Comparison of ENCODE assay signal across 16 cellular contexts in genomic region chr2:85681354-85681728, GRCh38. TPM values are rescaled to one million over a fixed set of nuclear protein-coding genes. Genes with fewer than 3 reads are reported as not detected.
DNase-seq lines count a peak whose midpoint lies in the region; ATAC-seq lines count a peak whose summit lies in the region.
"Had no signal": no experiment of that assay in that cellular context is flagged by ENCODE, and none has a peak within 500 bp of the region (broad histone marks: within the 10 kb centered on the region; RNA-seq: fewer than 3 reads in every experiment).

No MANE protein-coding gene starts in this region.

- H3K27me3 ChIP-seq in CD8-positive, alpha-beta memory T cell (ENCODE audit: insufficient read depth, low read length, poor library complexity, severe bottlenecking): no peaks in the 10 kb centered on the region
- no peaks in the 10 kb centered on the region for H3K27me3 ChIP-seq in mesenchymal stem cell (ENCODE audit: control insufficient read depth in 1 of 2, insufficient read depth in 1 of 2, low read length in 2 of 2)

- no peak overlapping the region for H3K4ac ChIP-seq in mesenchymal stem cell (ENCODE audit: low read depth in 1 of 2, low read length in 2 of 2)

- H2AK5ac ChIP-seq in mesenchymal stem cell (ENCODE audit: low read length, severe bottlenecking): no peak overlapping the region

- no peaks in the 10 kb centered on the region for H3K36me3 Mint-ChIP-seq in CD8-positive, alpha-beta memory T cell
- H3K36me3 Mint-ChIP-seq: activated naive CD8-positive, alpha-beta T cell; CD4-positive, CD25-positive, alpha-beta regulatory T cell had no signal

- 78% methylated on average over 4 of the region's 4 CpGs for WGBS in mesenchymal stem cell

- POLR2A ChIA-PET in CD8-positive, alpha-beta memory T cell (lab: Charles Lee): no interaction called here

- no peak overlapping the region for H2BK15ac ChIP-seq in mesenchymal stem cell (ENCODE audit: low read depth, poor library complexity, severe bottlenecking)

- no peak overlapping the region for H2BK5ac ChIP-seq in mesenchymal stem cell (ENCODE audit: low read depth, low read length, poor library complexity, severe bottlenecking)

- no peak overlapping the region for H4K8ac ChIP-seq in mesenchymal stem cell (ENCODE audit: low read length)

- peak overlapping the region; percentile 22 for H3K9ac ChIP-seq in mesenchymal stem cell (ENCODE audit: low read length)

- no peaks in the 10 kb centered on the region for H3K9me3 ChIP-seq in CD8-positive, alpha-beta memory T cell (ENCODE audit: low read length)
- H3K9me3 ChIP-seq in mesenchymal stem cell (ENCODE audit: control insufficient read depth, low read length): no peaks in the 10 kb centered on the region
- H3K9me3 ChIP-seq: HAP-1 had no signal

- intact Hi-C loops in sciatic nerve (cut with DNase I): no loop called here

- H2AFZ ChIP-seq in mesenchymal stem cell (ENCODE audit: low read depth, low read length): no peak overlapping the region

- ATAC-seq in sciatic nerve (no peak), HG02610 (IDR thresholded peaks at IDR 0.05; ENCODE audit: unreplicated experiment) (no peak), GM19452 (IDR thresholded peaks at IDR 0.05; ENCODE audit: unreplicated experiment) (no peak)

- H3K4me3 ChIP-seq in CD8-positive, alpha-beta memory T cell (ENCODE audit: low read length): no peak overlapping the region
- H3K4me3 ChIP-seq in mesenchymal stem cell (ENCODE audit: insufficient read depth in 1 of 2, low read depth in 1 of 2, low read length in 2 of 2): no peak overlapping the region
- H3K4me3 ChIP-seq: HAP-1 had no signal

- no peak overlapping the region for H2BK12ac ChIP-seq in mesenchymal stem cell (ENCODE audit: low read length in 2 of 2)

- no peak overlapping the region for H3K18ac ChIP-seq in mesenchymal stem cell (ENCODE audit: low read depth in 1 of 2, low read length in 2 of 2)

- peaks cover 3 to 7% of the 10 kb centered on the region in 2 donors for H3K27me3 Mint-ChIP-seq in CD8-positive, alpha-beta memory T cell

- CTCF ChIA-PET in CD8-positive, alpha-beta memory T cell (lab: Charles Lee): interaction anchor here (1.4 kb wide), 1 partner anchor 12 kb away, joined by 3 read pairs; no protein-coding TSS in a partner anchor

- no peaks in the 10 kb centered on the region for H3K79me1 ChIP-seq in mesenchymal stem cell (replicated peaks; ENCODE audit: low read length, poor library complexity, severe bottlenecking)

- DNase-seq in A172 (ENCODE audit: low spot score) (peak; percentile 64), caudate nucleus (lab: John Stamatoyannopoulos, UW) (no peak), mesenchymal stem cell (no peak), sciatic nerve (ENCODE audit: low spot score) (no peak)
- no peak for DNase-seq in CD8-positive, alpha-beta memory T cell
- DNase-seq: GF-D8; NCI-H226; OCI-M1; retina; stimulated activated naive CD4-positive, alpha-beta T cell treated with Interleukin-2 at 50 U/mL for 16 hours had no signal

- H3K27ac ChIP-seq in CD8-positive, alpha-beta memory T cell (ENCODE audit: low read depth, low read length): no peak overlapping the region
- H3K27ac ChIP-seq in caudate nucleus (ENCODE audit: low read depth, low read length) (peak overlapping the region; percentile 11), mesenchymal stem cell (ENCODE audit: low read length, poor library complexity, severe bottlenecking) (no peak overlapping the region)

- peaks cover 7% of the 10 kb centered on the region for H3K4me1 ChIP-seq in CD8-positive, alpha-beta memory T cell (ENCODE audit: insufficient read depth, low read length)
- peaks cover 7% of the 10 kb centered on the region for H3K4me1 ChIP-seq in mesenchymal stem cell (ENCODE audit: control insufficient read depth, insufficient read depth, low read depth, low read length)
- H3K4me1 ChIP-seq: HAP-1 had no signal

- H3K14ac ChIP-seq in mesenchymal stem cell (ENCODE audit: low read length in 2 of 2): peak overlapping the region in 1 of 2 experiments; percentile 18

- peak overlapping the region in 5 of 8 donors; percentile 3 to 82 (median 52) for H3K27ac Mint-ChIP-seq in CD8-positive, alpha-beta memory T cell
- H3K27ac Mint-ChIP-seq: activated naive CD8-positive, alpha-beta T cell; CD4-positive, CD25-positive, alpha-beta regulatory T cell had no signal

- H3K36me3 ChIP-seq in CD8-positive, alpha-beta memory T cell (ENCODE audit: insufficient read depth, low read length): no peaks in the 10 kb centered on the region
- H3K36me3 ChIP-seq in mesenchymal stem cell (ENCODE audit: control insufficient read depth in 1 of 2, insufficient read depth in 2 of 2, low read depth in 1 of 2, low read length in 2 of 2): no peaks in the 10 kb centered on the region
- H3K36me3 ChIP-seq: HAP-1 had no signal

- H4K91ac ChIP-seq in mesenchymal stem cell (ENCODE audit: low read length): no peak overlapping the region

- H3K23ac ChIP-seq in mesenchymal stem cell (ENCODE audit: low read length in 2 of 2): no peak overlapping the region

- H3K9me3 Mint-ChIP-seq in CD8-positive, alpha-beta memory T cell: no peaks in the 10 kb centered on the region
- H3K9me3 Mint-ChIP-seq: CD4-positive, CD25-positive, alpha-beta regulatory T cell had no signal

- H2BK120ac ChIP-seq in mesenchymal stem cell (ENCODE audit: low read depth, low read length): no peak overlapping the region

- peak overlapping the region in 6 of 7 donors; percentile 29 to 64 (median 46) for H3K4me3 Mint-ChIP-seq in CD8-positive, alpha-beta memory T cell
- H3K4me3 Mint-ChIP-seq: activated naive CD8-positive, alpha-beta T cell; CD4-positive, CD25-positive, alpha-beta regulatory T cell had no signal

- no peak overlapping the region for H3K4me2 ChIP-seq in mesenchymal stem cell (ENCODE audit: low read length, poor library complexity, severe bottlenecking)

- H3K4me1 Mint-ChIP-seq in CD8-positive, alpha-beta memory T cell: peaks cover 9 to 16% (median 10%) of the 10 kb centered on the region in 3 donors

RNA-seq across cellular contexts. Expression of gene GNLY, which starts 12.8 kb away (rescaled TPM):
- total RNA-seq in A172 (2014; rRNA removed; shearing (Covaris generic)): not detected in 2 replicates
- 1 to 10 TPM; 7.7 to 9.0 TPM for total RNA-seq in CD8-positive, alpha-beta memory T cell
- 953 TPM for polyA plus RNA-seq in CD8-positive, alpha-beta memory T cell
- not detected for polyA plus RNA-seq in mesenchymal stem cell (2013, experiment 1 of 2)
- not detected for polyA plus RNA-seq in mesenchymal stem cell (2013, experiment 2 of 2)
- total RNA-seq in sciatic nerve: 8.4 TPM

RNA-seq across cellular contexts. Expression of gene SFTPB, which starts 13.3 kb away (rescaled TPM):
- not detected in 2 replicates for total RNA-seq in A172 (2014; rRNA removed; shearing (Covaris generic))
- not detected for total RNA-seq in CD8-positive, alpha-beta memory T cell
- polyA plus RNA-seq in CD8-positive, alpha-beta memory T cell: not detected
- not detected for polyA plus RNA-seq in mesenchymal stem cell (2013, experiment 1 of 2)
- not detected for polyA plus RNA-seq in mesenchymal stem cell (2013, experiment 2 of 2)
- total RNA-seq in sciatic nerve: 6.1 TPM
- total RNA-seq: CD4-positive, CD25-positive, alpha-beta regulatory T cell; myocyte had no signal
- polyA plus RNA-seq: CD4-positive, CD25-positive, alpha-beta regulatory T cell had no signal
